Comparison of ENCODE assay signal across 10 cellular contexts in genomic region chr13:66660013-66660804, GRCh38.
DNase-seq lines count a peak whose midpoint lies in the region; ATAC-seq, FAIRE-seq and TF ChIP-seq lines count a peak whose summit lies in the region.
"Had no signal": no experiment of that assay in that cellular context is flagged by ENCODE, and none has a peak within 500 bp of the region (broad histone marks: within the 10 kb centered on the region; RNA-seq: fewer than 3 reads in every experiment).

No MANE protein-coding gene starts in this region.

- intact Hi-C loops in kidney (cut with DNase I) = no loop called here

- H3K27ac ChIP-seq in RWPE2 (ENCODE audit: poor library complexity, severe bottlenecking) = peak overlapping the region; percentile 3
- no peak overlapping the region for H3K27ac ChIP-seq in kidney (ENCODE audit: low read depth in 2 of 2, low read length in 2 of 2)

- H3K4me3 ChIP-seq in RWPE2 (ENCODE audit: severe bottlenecking) (no peak overlapping the region), kidney (ENCODE audit: low read length in 2 of 2) (no peak overlapping the region)

- H3K9ac ChIP-seq in kidney (ENCODE audit: low read length in 2 of 2) = no peak overlapping the region

- FAIRE-seq in kidney (lab: Jason Lieb, UNC) = no peak
- FAIRE-seq: endometrium had no signal

- peaks cover 42% of the 10 kb centered on the region for H3K4me1 Mint-ChIP-seq in nephron
- peaks cover 33% of the 10 kb centered on the region for H3K4me1 Mint-ChIP-seq in osteocyte (ENCODE audit: unreplicated experiment)

- TF ChIP-seq CTCF in RWPE2 (IDR thresholded peaks at IDR 0.05; ENCODE audit: poor library complexity, severe bottlenecking) (no peak), nephron (IDR thresholded peaks at IDR 0.05; ENCODE audit: unreplicated experiment in 3 of 3) (no peak), kidney (IDR thresholded peaks at IDR 0.05; ENCODE audit: borderline replicate concordance, extremely low read depth, insufficient read depth) (no peak), osteocyte (IDR thresholded peaks at IDR 0.05) (no peak)

- ATAC-seq in GM18907 (IDR thresholded peaks at IDR 0.05; ENCODE audit: unreplicated experiment) (peak; percentile 87), HG02678 (IDR thresholded peaks at IDR 0.05; ENCODE audit: unreplicated experiment) (peak; percentile 89), RWPE2 (ENCODE audit: low read depth) (peak; percentile 60)

- H3K9me3 Mint-ChIP-seq in nephron (no peaks in the 10 kb centered on the region), osteocyte (ENCODE audit: unreplicated experiment) (no peaks in the 10 kb centered on the region)

- H3K27me3 ChIP-seq in RWPE2 (ENCODE audit: insufficient read depth, poor library complexity, severe bottlenecking) = no peaks in the 10 kb centered on the region

- H3K36me3 Mint-ChIP-seq in nephron (ENCODE audit: low read depth) = no peaks in the 10 kb centered on the region
- no peaks in the 10 kb centered on the region for H3K36me3 Mint-ChIP-seq in osteocyte (ENCODE audit: unreplicated experiment)

- H3K9me3 ChIP-seq in RWPE2 (ENCODE audit: severe bottlenecking) = no peaks in the 10 kb centered on the region
- H3K9me3 ChIP-seq in kidney (ENCODE audit: control insufficient read depth in 1 of 2, low read length in 2 of 2) = no peaks in the 10 kb centered on the region

- H3K36me3 ChIP-seq in RWPE2 (ENCODE audit: low read depth) (no peaks in the 10 kb centered on the region), kidney (ENCODE audit: control insufficient read depth in 1 of 2, insufficient read depth in 2 of 2, low read length in 2 of 2) (no peaks in the 10 kb centered on the region)

- peak overlapping the region; percentile 6 to 54 (median 50) for H3K27ac Mint-ChIP-seq in nephron
- H3K27ac Mint-ChIP-seq in osteocyte (ENCODE audit: unreplicated experiment) = no peak overlapping the region

- H3K4me3 Mint-ChIP-seq in nephron = no peak overlapping the region
- H3K4me3 Mint-ChIP-seq in osteocyte (ENCODE audit: unreplicated experiment) = no peak overlapping the region

- no peak for DNase-seq in RWPE2 (ENCODE audit: low spot score)
- DNase-seq in kidney = no peak
- no peak for DNase-seq in globus pallidus (ENCODE audit: low spot score)
- DNase-seq in midbrain (lab: John Stamatoyannopoulos, UW) = no peak
- DNase-seq in osteocyte (ENCODE audit: extremely low spot score, unreplicated experiment) = no peak
- DNase-seq: MM.1S had no signal

- H3K27me3 Mint-ChIP-seq in nephron (ENCODE audit: low read depth) (no peaks in the 10 kb centered on the region), osteocyte (ENCODE audit: unreplicated experiment) (no peaks in the 10 kb centered on the region)

- H3K4me1 ChIP-seq in RWPE2 (ENCODE audit: insufficient read depth, poor library complexity, severe bottlenecking) (peaks cover 19% of the 10 kb centered on the region), kidney (ENCODE audit: control insufficient read depth in 1 of 2, insufficient read depth in 1 of 2, low read depth in 1 of 2, low read length in 2 of 2) (no peaks in the 10 kb centered on the region)
